ENCODE assay signal across 8 cellular contexts in the genomic region with DNA sequence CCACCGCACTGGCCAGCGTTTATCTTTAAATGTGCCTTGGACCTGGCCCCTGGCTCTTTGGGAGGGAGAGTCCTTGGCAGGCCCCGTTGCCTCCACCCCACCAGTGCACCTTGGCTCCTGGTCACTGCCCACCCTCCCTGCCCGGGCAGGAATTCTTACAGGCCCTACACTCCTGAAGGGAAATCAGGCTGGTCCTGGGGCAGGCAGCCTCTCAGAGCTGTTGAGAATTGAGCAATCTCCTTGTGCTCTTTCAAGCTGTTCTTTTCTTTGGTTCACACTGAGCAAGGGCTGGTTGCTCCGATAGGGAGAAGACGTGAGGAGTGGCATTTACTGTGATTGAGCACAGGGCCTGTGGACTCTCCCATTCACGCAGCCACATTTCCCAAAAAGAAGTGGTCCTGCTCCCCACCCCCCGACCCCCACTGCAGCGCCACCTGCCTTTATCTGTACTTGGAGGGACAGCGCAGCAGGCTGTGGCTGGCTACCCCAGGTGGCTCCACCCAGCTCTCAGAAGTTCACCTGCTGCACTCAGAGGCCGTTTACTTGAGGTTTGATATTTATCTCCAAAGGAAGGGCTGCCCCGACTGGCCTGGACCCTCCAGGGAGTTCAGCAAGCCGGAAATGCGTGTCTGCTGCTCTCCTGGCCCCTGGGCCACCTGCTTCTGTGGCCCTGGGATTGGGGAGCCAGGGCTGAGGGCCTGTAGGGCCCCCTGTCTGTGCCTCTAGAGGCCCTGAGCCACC. TPM values are rescaled to one million over a fixed set of nuclear protein-coding genes. Genes with fewer than 3 reads are reported as not detected.
DNase-seq lines count a peak whose midpoint lies in the region; ATAC-seq lines count a peak whose summit lies in the region.

No MANE protein-coding gene starts in this region.

- no peak for DNase-seq in T-helper 1 cell
- no peak for DNase-seq in left colon

- intact Hi-C loops in left colon (cut with DNase I, micrococcal nuclease) = no loop called here

- H3K27ac ChIP-seq in temporal lobe (ENCODE audit: low read depth, low read length) = peak overlapping the region; percentile 3

- no peak overlapping the region for H3K4me3 Mint-ChIP-seq in T-helper 1 cell treated with Interleukin-12 subunit alpha and Interleukin-12 subunit beta and Interleukin-4 antibody, amounts not matched to agents 30 μg/mL and 1 μg/mL, for 36 hours
- no peak overlapping the region for H3K4me3 Mint-ChIP-seq in activated naive CD8-positive, alpha-beta T cell

- no peaks in the 10 kb centered on the region for H3K9me3 Mint-ChIP-seq in T-helper 1 cell treated with Interleukin-12 subunit alpha and Interleukin-12 subunit beta and Interleukin-4 antibody, amounts not matched to agents 30 μg/mL and 1 μg/mL, for 36 hours
- H3K9me3 Mint-ChIP-seq in activated naive CD8-positive, alpha-beta T cell (ENCODE audit: low read depth) = no peaks in the 10 kb centered on the region

- peaks cover 12% of the 10 kb centered on the region for H3K36me3 Mint-ChIP-seq in T-helper 1 cell treated with Interleukin-12 subunit alpha and Interleukin-12 subunit beta and Interleukin-4 antibody, amounts not matched to agents 30 μg/mL and 1 μg/mL, for 36 hours (ENCODE audit: low read depth)
- H3K36me3 Mint-ChIP-seq in activated naive CD8-positive, alpha-beta T cell = peaks cover 2% of the 10 kb centered on the region

- ATAC-seq in left colon = peak; percentile 56
- no peak for ATAC-seq in GM21825 (IDR thresholded peaks at IDR 0.05; ENCODE audit: unreplicated experiment)
- no peak for ATAC-seq in GM21528 (IDR thresholded peaks at IDR 0.05; ENCODE audit: low FRiP score, unreplicated experiment)
- ATAC-seq in HG02973 (IDR thresholded peaks at IDR 0.05; ENCODE audit: unreplicated experiment) = no peak

- H3K27me3 Mint-ChIP-seq in T-helper 1 cell treated with Interleukin-12 subunit alpha and Interleukin-12 subunit beta and Interleukin-4 antibody, amounts not matched to agents 30 μg/mL and 1 μg/mL, for 36 hours (ENCODE audit: low read depth) = no peaks in the 10 kb centered on the region
- no peaks in the 10 kb centered on the region for H3K27me3 Mint-ChIP-seq in activated naive CD8-positive, alpha-beta T cell

- peaks cover 12% of the 10 kb centered on the region for H3K4me1 Mint-ChIP-seq in T-helper 1 cell treated with Interleukin-12 subunit alpha and Interleukin-12 subunit beta and Interleukin-4 antibody, amounts not matched to agents 30 μg/mL and 1 μg/mL, for 36 hours (ENCODE audit: low read depth)
- H3K4me1 Mint-ChIP-seq in activated naive CD8-positive, alpha-beta T cell (ENCODE audit: low read depth) = peaks cover 53% of the 10 kb centered on the region

- H3K27ac Mint-ChIP-seq in T-helper 1 cell treated with Interleukin-12 subunit alpha and Interleukin-12 subunit beta and Interleukin-4 antibody, amounts not matched to agents 30 μg/mL and 1 μg/mL, for 36 hours = peak overlapping the region; percentile 26
- H3K27ac Mint-ChIP-seq in activated naive CD8-positive, alpha-beta T cell = peak overlapping the region; percentile 64

RNA-seq across cellular contexts. Expression of gene SKI, which starts 47.8 kb away (rescaled TPM):
- total RNA-seq in left colon = 10 to 100 TPM; 30.2 to 35.5 TPM
- total RNA-seq in temporal lobe = 26.1 TPM
